1 cellular context compared by ENCODE assay signal in genomic region chr5:92401492-92401891, GRCh38.
TF ChIP-seq lines count a peak whose summit lies in the region.

No MANE protein-coding gene starts in this region.

TF ChIP-seq in H1, 55 proteins besides CTCF, POLR2A, EP300 and RAD21:
- no peak for TF ChIP-seq HDAC2 (IDR thresholded peaks at IDR 0.05; ENCODE audit: borderline replicate concordance in 1 of 2, low read depth in 2 of 2, low read length in 2 of 2)
- no peak for TF ChIP-seq GTF2F1 (IDR thresholded peaks at IDR 0.05; ENCODE audit: borderline replicate concordance, low read depth, low read length)
- no peak for TF ChIP-seq TAF7 (optimal IDR thresholded peaks at IDR 0.05; ENCODE audit: borderline replicate concordance, low read depth, low read length)
- no peak for TF ChIP-seq SP4 (IDR thresholded peaks at IDR 0.05; ENCODE audit: low read length)
- TF ChIP-seq, protein P1, sequence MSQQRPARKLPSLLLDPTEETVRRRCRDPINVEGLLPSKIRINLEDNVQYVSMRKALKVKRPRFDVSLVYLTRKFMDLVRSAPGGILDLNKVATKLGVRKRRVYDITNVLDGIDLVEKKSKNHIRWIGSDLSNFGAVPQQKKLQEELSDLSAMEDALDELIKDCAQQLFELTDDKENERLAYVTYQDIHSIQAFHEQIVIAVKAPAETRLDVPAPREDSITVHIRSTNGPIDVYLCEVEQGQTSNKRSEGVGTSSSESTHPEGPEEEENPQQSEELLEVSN (IDR thresholded peaks at IDR 0.05): no peak
- no peak for TF ChIP-seq NANOG (IDR thresholded peaks at IDR 0.05; ENCODE audit: insufficient read depth, low read depth, low read length, poor library complexity, severe bottlenecking)
- no peak for TF ChIP-seq CBX5 (IDR thresholded peaks at IDR 0.05; ENCODE audit: low read depth, low read length)
- TF ChIP-seq ZNF274 (IDR thresholded peaks at IDR 0.05; ENCODE audit: borderline replicate concordance, extremely low read depth, low read length): no peak
- TF ChIP-seq HDAC6 (IDR thresholded peaks at IDR 0.05; ENCODE audit: low read depth, low read length): no peak
- TF ChIP-seq ATF3 (IDR thresholded peaks at IDR 0.05; ENCODE audit: insufficient read depth, low read depth, low read length): no peak
- TF ChIP-seq TBP (IDR thresholded peaks at IDR 0.05; ENCODE audit: low read depth, low read length): no peak
- TF ChIP-seq, protein P2, sequence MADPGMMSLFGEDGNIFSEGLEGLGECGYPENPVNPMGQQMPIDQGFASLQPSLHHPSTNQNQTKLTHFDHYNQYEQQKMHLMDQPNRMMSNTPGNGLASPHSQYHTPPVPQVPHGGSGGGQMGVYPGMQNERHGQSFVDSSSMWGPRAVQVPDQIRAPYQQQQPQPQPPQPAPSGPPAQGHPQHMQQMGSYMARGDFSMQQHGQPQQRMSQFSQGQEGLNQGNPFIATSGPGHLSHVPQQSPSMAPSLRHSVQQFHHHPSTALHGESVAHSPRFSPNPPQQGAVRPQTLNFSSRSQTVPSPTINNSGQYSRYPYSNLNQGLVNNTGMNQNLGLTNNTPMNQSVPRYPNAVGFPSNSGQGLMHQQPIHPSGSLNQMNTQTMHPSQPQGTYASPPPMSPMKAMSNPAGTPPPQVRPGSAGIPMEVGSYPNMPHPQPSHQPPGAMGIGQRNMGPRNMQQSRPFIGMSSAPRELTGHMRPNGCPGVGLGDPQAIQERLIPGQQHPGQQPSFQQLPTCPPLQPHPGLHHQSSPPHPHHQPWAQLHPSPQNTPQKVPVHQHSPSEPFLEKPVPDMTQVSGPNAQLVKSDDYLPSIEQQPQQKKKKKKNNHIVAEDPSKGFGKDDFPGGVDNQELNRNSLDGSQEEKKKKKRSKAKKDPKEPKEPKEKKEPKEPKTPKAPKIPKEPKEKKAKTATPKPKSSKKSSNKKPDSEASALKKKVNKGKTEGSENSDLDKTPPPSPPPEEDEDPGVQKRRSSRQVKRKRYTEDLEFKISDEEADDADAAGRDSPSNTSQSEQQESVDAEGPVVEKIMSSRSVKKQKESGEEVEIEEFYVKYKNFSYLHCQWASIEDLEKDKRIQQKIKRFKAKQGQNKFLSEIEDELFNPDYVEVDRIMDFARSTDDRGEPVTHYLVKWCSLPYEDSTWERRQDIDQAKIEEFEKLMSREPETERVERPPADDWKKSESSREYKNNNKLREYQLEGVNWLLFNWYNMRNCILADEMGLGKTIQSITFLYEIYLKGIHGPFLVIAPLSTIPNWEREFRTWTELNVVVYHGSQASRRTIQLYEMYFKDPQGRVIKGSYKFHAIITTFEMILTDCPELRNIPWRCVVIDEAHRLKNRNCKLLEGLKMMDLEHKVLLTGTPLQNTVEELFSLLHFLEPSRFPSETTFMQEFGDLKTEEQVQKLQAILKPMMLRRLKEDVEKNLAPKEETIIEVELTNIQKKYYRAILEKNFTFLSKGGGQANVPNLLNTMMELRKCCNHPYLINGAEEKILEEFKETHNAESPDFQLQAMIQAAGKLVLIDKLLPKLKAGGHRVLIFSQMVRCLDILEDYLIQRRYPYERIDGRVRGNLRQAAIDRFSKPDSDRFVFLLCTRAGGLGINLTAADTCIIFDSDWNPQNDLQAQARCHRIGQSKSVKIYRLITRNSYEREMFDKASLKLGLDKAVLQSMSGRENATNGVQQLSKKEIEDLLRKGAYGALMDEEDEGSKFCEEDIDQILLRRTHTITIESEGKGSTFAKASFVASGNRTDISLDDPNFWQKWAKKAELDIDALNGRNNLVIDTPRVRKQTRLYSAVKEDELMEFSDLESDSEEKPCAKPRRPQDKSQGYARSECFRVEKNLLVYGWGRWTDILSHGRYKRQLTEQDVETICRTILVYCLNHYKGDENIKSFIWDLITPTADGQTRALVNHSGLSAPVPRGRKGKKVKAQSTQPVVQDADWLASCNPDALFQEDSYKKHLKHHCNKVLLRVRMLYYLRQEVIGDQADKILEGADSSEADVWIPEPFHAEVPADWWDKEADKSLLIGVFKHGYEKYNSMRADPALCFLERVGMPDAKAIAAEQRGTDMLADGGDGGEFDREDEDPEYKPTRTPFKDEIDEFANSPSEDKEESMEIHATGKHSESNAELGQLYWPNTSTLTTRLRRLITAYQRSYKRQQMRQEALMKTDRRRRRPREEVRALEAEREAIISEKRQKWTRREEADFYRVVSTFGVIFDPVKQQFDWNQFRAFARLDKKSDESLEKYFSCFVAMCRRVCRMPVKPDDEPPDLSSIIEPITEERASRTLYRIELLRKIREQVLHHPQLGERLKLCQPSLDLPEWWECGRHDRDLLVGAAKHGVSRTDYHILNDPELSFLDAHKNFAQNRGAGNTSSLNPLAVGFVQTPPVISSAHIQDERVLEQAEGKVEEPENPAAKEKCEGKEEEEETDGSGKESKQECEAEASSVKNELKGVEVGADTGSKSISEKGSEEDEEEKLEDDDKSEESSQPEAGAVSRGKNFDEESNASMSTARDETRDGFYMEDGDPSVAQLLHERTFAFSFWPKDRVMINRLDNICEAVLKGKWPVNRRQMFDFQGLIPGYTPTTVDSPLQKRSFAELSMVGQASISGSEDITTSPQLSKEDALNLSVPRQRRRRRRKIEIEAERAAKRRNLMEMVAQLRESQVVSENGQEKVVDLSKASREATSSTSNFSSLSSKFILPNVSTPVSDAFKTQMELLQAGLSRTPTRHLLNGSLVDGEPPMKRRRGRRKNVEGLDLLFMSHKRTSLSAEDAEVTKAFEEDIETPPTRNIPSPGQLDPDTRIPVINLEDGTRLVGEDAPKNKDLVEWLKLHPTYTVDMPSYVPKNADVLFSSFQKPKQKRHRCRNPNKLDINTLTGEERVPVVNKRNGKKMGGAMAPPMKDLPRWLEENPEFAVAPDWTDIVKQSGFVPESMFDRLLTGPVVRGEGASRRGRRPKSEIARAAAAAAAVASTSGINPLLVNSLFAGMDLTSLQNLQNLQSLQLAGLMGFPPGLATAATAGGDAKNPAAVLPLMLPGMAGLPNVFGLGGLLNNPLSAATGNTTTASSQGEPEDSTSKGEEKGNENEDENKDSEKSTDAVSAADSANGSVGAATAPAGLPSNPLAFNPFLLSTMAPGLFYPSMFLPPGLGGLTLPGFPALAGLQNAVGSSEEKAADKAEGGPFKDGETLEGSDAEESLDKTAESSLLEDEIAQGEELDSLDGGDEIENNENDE (IDR thresholded peaks at IDR 0.05; ENCODE audit: insufficient replicate concordance, low read length): no peak
- TF ChIP-seq SUZ12 (IDR thresholded peaks at IDR 0.05; ENCODE audit: low read length): no peak
- TF ChIP-seq RFX5 (IDR thresholded peaks at IDR 0.05; ENCODE audit: borderline replicate concordance, low read depth, low read length): no peak
- no peak for TF ChIP-seq BRCA1 (IDR thresholded peaks at IDR 0.05; ENCODE audit: low read depth, low read length)
- TF ChIP-seq POU5F1 (IDR thresholded peaks at IDR 0.05; ENCODE audit: low read depth, low read length): no peak
